9 cellular contexts compared by ENCODE assay signal in the genomic region with DNA sequence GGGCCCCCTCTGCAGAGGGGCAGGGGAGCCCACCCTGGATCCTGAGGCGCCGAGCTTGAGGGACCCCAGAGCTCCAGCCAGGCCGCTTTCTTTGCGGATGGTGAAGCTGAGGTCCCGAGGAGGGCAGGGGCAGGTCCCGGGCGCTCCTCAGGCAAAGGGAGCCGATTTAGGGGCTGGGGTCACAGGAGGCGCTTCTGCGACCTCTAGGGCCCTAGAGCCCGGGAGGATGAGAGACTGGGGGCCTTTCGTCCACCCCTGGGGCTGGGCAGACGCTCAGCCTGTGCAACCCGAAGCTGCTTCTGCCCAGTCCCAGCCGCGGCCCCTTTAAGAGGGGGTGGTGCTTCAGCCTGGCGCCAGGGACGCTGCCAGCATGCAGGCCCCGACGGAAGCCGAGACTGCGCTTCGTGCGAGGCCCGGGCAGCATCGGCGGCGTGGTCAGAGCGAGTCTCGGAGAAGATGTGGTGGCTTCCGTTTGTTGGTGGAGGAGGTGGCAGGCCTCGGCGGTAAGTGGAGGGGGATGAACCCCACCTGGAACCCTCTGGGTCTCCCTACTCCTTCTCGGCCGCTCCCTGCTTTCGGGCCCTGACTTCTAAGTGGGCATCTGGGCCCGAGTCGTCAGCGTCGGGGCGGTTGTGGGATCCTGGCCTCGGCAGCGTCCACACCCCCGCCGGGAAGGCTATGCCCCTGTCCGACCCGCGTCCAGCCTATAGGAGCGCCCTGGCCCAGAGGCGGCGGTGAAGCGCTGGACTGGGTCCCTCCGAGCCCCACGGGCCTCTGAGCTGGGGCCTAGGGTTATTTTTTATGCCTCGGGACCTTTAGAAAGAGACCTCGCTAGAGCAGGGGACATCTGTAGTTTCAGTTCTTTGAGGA. TPM values are rescaled to one million over a fixed set of nuclear protein-coding genes. Genes with fewer than 3 reads are reported as not detected.
DNase-seq lines count a peak whose midpoint lies in the region; ATAC-seq and TF ChIP-seq lines count a peak whose summit lies in the region.
"Not testable (repeated sequence)": the region's sequence is repeated elsewhere in the genome, so short reads cannot be mapped to it uniquely, and the experiment has no call there.
"Had no signal": no experiment of that assay in that cellular context is flagged by ENCODE, and none has a peak within 500 bp of the region (broad histone marks: within the 10 kb centered on the region; RNA-seq: fewer than 3 reads in every experiment).

No MANE protein-coding gene starts in this region.

- CTCF ChIA-PET in activated naive CD4-positive, alpha-beta T cell treated with anti-CD3 and anti-CD28 coated beads, Interleukin-2, amount 10 ng/mL, durations not matched to agents 7 days and 5 days (lab: Charles Lee) = not testable (repeated sequence)

- H3K9me3 ChIP-seq in tibial nerve = not testable (repeated sequence)

- WGBS in tibial nerve, 2 donors = 25 to 34% methylated on average over 18 to 23 of the region's 56 CpGs

- peaks cover 0 to 25% (median 3%) of the 10 kb centered on the region in 4 donors for H3K4me1 ChIP-seq in tibial nerve

- H3K4me3 Mint-ChIP-seq in activated naive CD4-positive, alpha-beta T cell treated with anti-CD3 and anti-CD28 coated beads, Interleukin-2, amount 10 ng/mL, durations not matched to agents 7 days and 5 days = peak overlapping the region; percentile 52
- peak overlapping the region; percentile 29 to 80 (median 64) for H3K4me3 Mint-ChIP-seq in naive B cell

- ATAC-seq in GM21786 (IDR thresholded peaks at IDR 0.05; ENCODE audit: unreplicated experiment) (peak; percentile 76), HG03571 (IDR thresholded peaks at IDR 0.05; ENCODE audit: unreplicated experiment) (peak; percentile 61), naive B cell (ENCODE audit: low read depth in 2 of 2) (peak; percentile 77 to 79)

- peak overlapping the region; percentile 58 to 96 (median 80) for H3K27ac ChIP-seq in tibial nerve

- not testable (repeated sequence) for H3K36me3 Mint-ChIP-seq in activated naive CD4-positive, alpha-beta T cell treated with anti-CD3 and anti-CD28 coated beads, Interleukin-2, amount 10 ng/mL, durations not matched to agents 7 days and 5 days; naive B cell

- not testable (repeated sequence) for H3K27ac Mint-ChIP-seq in activated naive CD4-positive, alpha-beta T cell treated with anti-CD3 and anti-CD28 coated beads, Interleukin-2, amount 10 ng/mL, durations not matched to agents 7 days and 5 days
- H3K27ac Mint-ChIP-seq in naive B cell = peak overlapping the region in 1 of 6 donors; percentile 77

- peaks cover 11% of the 10 kb centered on the region for H3K4me1 Mint-ChIP-seq in activated naive CD4-positive, alpha-beta T cell treated with anti-CD3 and anti-CD28 coated beads, Interleukin-2, amount 10 ng/mL, durations not matched to agents 7 days and 5 days
- H3K4me1 Mint-ChIP-seq in naive B cell = peaks cover 4 to 11% (median 7%) of the 10 kb centered on the region in 3 donors

- peaks cover 41% of the 10 kb centered on the region for H3K27me3 Mint-ChIP-seq in activated naive CD4-positive, alpha-beta T cell treated with anti-CD3 and anti-CD28 coated beads, Interleukin-2, amount 10 ng/mL, durations not matched to agents 7 days and 5 days
- H3K27me3 Mint-ChIP-seq in naive B cell = peaks cover 9 to 24% (median 15%) of the 10 kb centered on the region in 3 donors

- H3K4me3 ChIP-seq in fibroblast of pulmonary artery (replicated peaks; ENCODE audit: low read depth, low read length) = peak overlapping the region; percentile 5
- H3K4me3 ChIP-seq in tibial nerve = peak overlapping the region; percentile 46 to 70 (median 56)

- not testable (repeated sequence) for H3K27me3 ChIP-seq in tibial nerve

- TF ChIP-seq POLR2A in tibial nerve (IDR thresholded peaks at IDR 0.05) = not testable (repeated sequence)

- DNase-seq in Daoy (ENCODE audit: low read depth) = peak; percentile 29
- peak; percentile 49 for DNase-seq in RKO (ENCODE audit: low spot score)
- not testable (repeated sequence) for DNase-seq in activated naive CD4-positive, alpha-beta T cell treated with anti-CD3 and anti-CD28 coated beads, Interleukin-2, amount 10 ng/mL, durations not matched to agents 7 days and 5 days; fibroblast of pulmonary artery (ENCODE audit: low read depth); naive B cell; tibial nerve (ENCODE audit: low spot score in 2 of 2)

- H3K9me3 Mint-ChIP-seq in activated naive CD4-positive, alpha-beta T cell treated with anti-CD3 and anti-CD28 coated beads, Interleukin-2, amount 10 ng/mL, durations not matched to agents 7 days and 5 days; naive B cell: not testable (repeated sequence)

- not testable (repeated sequence) for H3K36me3 ChIP-seq in tibial nerve

- not testable (repeated sequence) for TF ChIP-seq EP300 in tibial nerve (IDR thresholded peaks at IDR 0.05)

- not testable (repeated sequence) for TF ChIP-seq CTCF in fibroblast of pulmonary artery (IDR thresholded peaks at IDR 0.05; ENCODE audit: low read length, missing control alignments); tibial nerve (IDR thresholded peaks at IDR 0.05)

RNA-seq across cellular contexts. Expression of gene GAB4, which starts 29.1 kb away (rescaled TPM):
- total RNA-seq in Daoy (2014; rRNA removed; shearing (Covaris generic)) = 0.09 TPM in 1 of 2 replicates, not detected in the other
- polyA plus RNA-seq in naive B cell (ENCODE audit: low read depth in 6 of 6) = not detected
- under 1 TPM in 2 of 4 donors, not detected in 2; 0.21 to 0.22 TPM for total RNA-seq in tibial nerve
- total RNA-seq: fibroblast of lung had no signal
- polyA plus RNA-seq: fibroblast of lung had no signal

RNA-seq across cellular contexts. Expression of gene IL17RA, which starts 47.7 kb away (rescaled TPM):
- total RNA-seq in Daoy (2014; rRNA removed; shearing (Covaris generic)) = 1.8 and 3.3 TPM in 2 replicates
- polyA plus RNA-seq in naive B cell (ENCODE audit: low read depth in 6 of 6) = 10 to 100 TPM in 2 of 6 donors, 1 to 10 TPM in 4; 6.4 to 14.7 (median 9.2) TPM
- total RNA-seq in tibial nerve = 10 to 100 TPM; 17.8 to 24.6 (median 20.0) TPM
